In the genomic region with DNA sequence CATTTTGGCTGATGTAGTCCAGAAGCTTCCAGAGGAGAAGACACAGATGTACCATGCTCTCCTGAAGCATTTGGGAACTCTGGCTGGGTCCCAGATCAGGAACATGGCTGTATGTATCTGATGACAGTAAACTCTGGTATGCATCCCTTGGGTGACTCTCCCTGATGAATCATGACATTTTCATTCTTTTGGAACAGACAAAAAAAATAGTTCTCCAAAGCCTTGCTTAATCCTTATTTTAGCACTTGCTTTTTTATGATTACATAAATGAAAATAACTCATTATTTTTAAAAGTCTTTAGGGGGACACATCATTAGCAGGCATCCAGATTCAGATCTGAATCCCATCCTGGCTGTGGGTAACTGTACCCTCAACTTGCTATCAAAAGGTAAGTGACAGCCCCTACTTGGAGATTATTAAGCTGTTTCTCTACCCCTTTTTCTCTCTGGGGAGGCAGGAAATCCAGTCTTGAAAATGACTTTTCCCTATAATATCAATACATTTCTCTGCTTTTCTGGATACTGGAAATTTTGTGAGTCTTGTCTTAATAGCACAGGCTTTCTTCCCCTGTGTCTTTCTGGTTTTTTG, we compare ENCODE assay signal across 13 cellular contexts. TPM values are rescaled to one million over a fixed set of nuclear protein-coding genes. Genes with fewer than 3 reads are reported as not detected.
A peak's percentile ranks its signal among the peaks of the same experiment; 100 is the strongest.
DNase-seq lines count a peak whose midpoint lies in the region; ATAC-seq and TF ChIP-seq lines count a peak whose summit lies in the region.
"Had no signal": no experiment of that assay in that cellular context is flagged by ENCODE, and none has a peak within 500 bp of the region (broad histone marks: within the 10 kb centered on the region; RNA-seq: fewer than 3 reads in every experiment).

No MANE protein-coding gene starts in this region.

- no peak for TF ChIP-seq EP300 in stomach (IDR thresholded peaks at IDR 0.05)

- H3K4me1 ChIP-seq in right atrium auricular region, result no peaks in the 10 kb centered on the region
- peaks cover 0 to 24% of the 10 kb centered on the region in 2 donors for H3K4me1 ChIP-seq in adrenal gland (replicated peaks in 1 of 2)
- no peaks in the 10 kb centered on the region for H3K4me1 ChIP-seq in aorta (ENCODE audit: control insufficient read depth in 1 of 2, insufficient read depth in 2 of 2, low read length in 2 of 2)
- H3K4me1 ChIP-seq in stomach, result no peaks in the 10 kb centered on the region
- H3K4me1 ChIP-seq in hepatocyte (ENCODE audit: insufficient read depth), result no peaks in the 10 kb centered on the region

- DNase-seq in Right ventricle myocardium superior, result no peak
- no peak for DNase-seq in right atrium auricular region (ENCODE audit: low spot score)
- DNase-seq in adrenal gland, result peak; percentile 35 to 85 (median 82)
- no peak for DNase-seq in left ventricle myocardium superior
- peak in 1 of 2 donors; percentile 53 for DNase-seq in aorta
- DNase-seq in stomach, result no peak
- DNase-seq in hepatocyte (ENCODE audit: low spot score), result no peak
- no peak for DNase-seq in nucleus accumbens (lab: John Stamatoyannopoulos, UW)
- DNase-seq: esophagus squamous epithelium, KBM-7, NCI-H524 treated with DMSO at 0.1 percent for 48 hours, T-cell had no signal

- ATAC-seq in Right ventricle myocardium superior (ENCODE audit: poor library complexity), result peak; percentile 27
- peak; percentile 47 for ATAC-seq in left ventricle myocardium superior
- peak; percentile 59 for ATAC-seq in aorta (ENCODE audit: low FRiP score)
- ATAC-seq: T-cell had no signal

- H3K36me3 ChIP-seq in right atrium auricular region, result no peaks in the 10 kb centered on the region
- H3K36me3 ChIP-seq in adrenal gland (replicated peaks in 1 of 2), result peaks cover 0 to 95% of the 10 kb centered on the region in 2 donors
- H3K36me3 ChIP-seq in aorta (ENCODE audit: control insufficient read depth in 1 of 2, insufficient read depth in 2 of 2, low read length in 1 of 2), result no peaks in the 10 kb centered on the region
- peaks cover 0 to 55% (median 11%) of the 10 kb centered on the region in 4 donors for H3K36me3 ChIP-seq in stomach
- H3K36me3 ChIP-seq in hepatocyte (replicated peaks; ENCODE audit: insufficient read depth, low read depth), result no peaks in the 10 kb centered on the region

- no peak overlapping the region for H3K4me3 ChIP-seq in right atrium auricular region
- H3K4me3 ChIP-seq in adrenal gland, result no peak overlapping the region
- H3K4me3 ChIP-seq in aorta (ENCODE audit: low read length in 2 of 2), result no peak overlapping the region
- no peak overlapping the region for H3K4me3 ChIP-seq in stomach
- no peak overlapping the region for H3K4me3 ChIP-seq in hepatocyte
- H3K4me3 ChIP-seq: esophagus squamous epithelium had no signal

- no peaks in the 10 kb centered on the region for H4K20me1 ChIP-seq in hepatocyte (ENCODE audit: insufficient read depth, poor library complexity, severe bottlenecking)

- H3K27ac ChIP-seq in right atrium auricular region (no peak overlapping the region), adrenal gland (peak overlapping the region; percentile 30 to 90 (median 64)), aorta (ENCODE audit: low read depth in 1 of 2, low read length in 2 of 2) (no peak overlapping the region), stomach (no peak overlapping the region), hepatocyte (no peak overlapping the region)

- intact Hi-C loops in Right ventricle myocardium superior (cut with DNase I), result no loop called here
- intact Hi-C loops in adrenal gland (cut with DNase I), result no loop called here
- intact Hi-C loops in left ventricle myocardium superior (cut with micrococcal nuclease), result no loop called here
- intact Hi-C loops in aorta (cut with DNase I), result no loop called here
- intact Hi-C loops in stomach (cut with DNase I; ENCODE audit: low total_unique reads), result no loop called here

- H3K4me2 ChIP-seq in hepatocyte, result no peak overlapping the region

- no peaks in the 10 kb centered on the region for H3K9me3 ChIP-seq in right atrium auricular region
- H3K9me3 ChIP-seq in adrenal gland (replicated peaks in 1 of 3), result no peaks in the 10 kb centered on the region
- no peaks in the 10 kb centered on the region for H3K9me3 ChIP-seq in aorta (ENCODE audit: control insufficient read depth, low read length)
- H3K9me3 ChIP-seq in stomach, result no peaks in the 10 kb centered on the region
- H3K9me3 ChIP-seq in hepatocyte (ENCODE audit: low read depth), result no peaks in the 10 kb centered on the region
- H3K9me3 ChIP-seq: esophagus squamous epithelium had no signal

- H3K9me2 ChIP-seq in hepatocyte (replicated peaks; ENCODE audit: insufficient read depth), result no peaks in the 10 kb centered on the region

- no peak for TF ChIP-seq CTCF in right atrium auricular region (IDR thresholded peaks at IDR 0.05)
- no peak for TF ChIP-seq CTCF in adrenal gland (IDR thresholded peaks at IDR 0.05)
- TF ChIP-seq CTCF in stomach (IDR thresholded peaks at IDR 0.05), result no peak
- no peak for TF ChIP-seq CTCF in hepatocyte (IDR thresholded peaks at IDR 0.05; ENCODE audit: poor library complexity)

- H3K27me3 ChIP-seq in right atrium auricular region (no peaks in the 10 kb centered on the region), adrenal gland (no peaks in the 10 kb centered on the region), aorta (ENCODE audit: control insufficient read depth in 1 of 2, insufficient read depth in 2 of 2, low read length in 1 of 2) (no peaks in the 10 kb centered on the region), stomach (no peaks in the 10 kb centered on the region), hepatocyte (no peaks in the 10 kb centered on the region)
- H3K27me3 ChIP-seq: esophagus squamous epithelium had no signal

- no peaks in the 10 kb centered on the region for H3K79me2 ChIP-seq in hepatocyte

- H2AFZ ChIP-seq in hepatocyte, result no peak overlapping the region

- no peak for TF ChIP-seq POLR2A in adrenal gland (IDR thresholded peaks at IDR 0.05)
- no peak for TF ChIP-seq POLR2A in stomach (IDR thresholded peaks at IDR 0.05)

RNA-seq across cellular contexts. Expression of a gene that starts 23.3 kb away (rescaled TPM):
- 4.1 TPM for total RNA-seq in Right ventricle myocardium superior
- 10 to 100 TPM; 12.2 to 48.2 TPM for total RNA-seq in right atrium auricular region
- total RNA-seq in adrenal gland, result 1,000 to 10,000 TPM in 2 of 8 donors, 100 to 1,000 TPM in 6; 650 to 1,121 (median 899) TPM
- polyA plus RNA-seq in adrenal gland, result 100 to 1,000 TPM; 101 to 406 (median 127) TPM
- total RNA-seq in left ventricle myocardium superior, result 8.7 TPM
- 10 to 100 TPM; 64.5 to 65.5 TPM for total RNA-seq in aorta
- polyA plus RNA-seq in aorta, result 1 to 10 TPM; 6.9 to 7.6 TPM
- total RNA-seq in stomach, result 100 to 1,000 TPM in 1 of 5 donors, 10 to 100 TPM in 2, 1 to 10 TPM in 2; 6.4 to 303 (median 12.9) TPM
- polyA plus RNA-seq in stomach, result 10 to 100 TPM in 1 of 3 donors, 1 to 10 TPM in 2; 9.4 to 11.5 (median 9.7) TPM
- 7.4 and 7.7 TPM in 2 replicates for total RNA-seq in hepatocyte
- polyA plus RNA-seq in hepatocyte, result 4.7 and 5.6 TPM in 2 replicates
- total RNA-seq: activated CD8-positive, alpha-beta memory T cell treated with anti-CD3 and anti-CD28 coated beads for 36 hours had no signal

Comparison
In these comparisons a context has a peak if more than half of its experiments do, and no peak if none do; other contexts are left out.
1. DNase-seq: peak in adrenal gland (7 of 7); none in Right ventricle myocardium superior (single experiment), right atrium auricular region (single experiment), left ventricle myocardium superior (single experiment), stomach (single experiment), hepatocyte (single experiment) and nucleus accumbens (0 of 56).
2. H3K27ac ChIP-seq: peak in adrenal gland (5 of 5); none in right atrium auricular region (0 of 2), aorta (0 of 2), stomach (0 of 5) and hepatocyte (single experiment).
3. Peak in every context shown above with its lines, with median percentiles within 50 percentile points of each other: ATAC-seq.